1 cellular context compared by ENCODE assay signal in the genomic region with DNA sequence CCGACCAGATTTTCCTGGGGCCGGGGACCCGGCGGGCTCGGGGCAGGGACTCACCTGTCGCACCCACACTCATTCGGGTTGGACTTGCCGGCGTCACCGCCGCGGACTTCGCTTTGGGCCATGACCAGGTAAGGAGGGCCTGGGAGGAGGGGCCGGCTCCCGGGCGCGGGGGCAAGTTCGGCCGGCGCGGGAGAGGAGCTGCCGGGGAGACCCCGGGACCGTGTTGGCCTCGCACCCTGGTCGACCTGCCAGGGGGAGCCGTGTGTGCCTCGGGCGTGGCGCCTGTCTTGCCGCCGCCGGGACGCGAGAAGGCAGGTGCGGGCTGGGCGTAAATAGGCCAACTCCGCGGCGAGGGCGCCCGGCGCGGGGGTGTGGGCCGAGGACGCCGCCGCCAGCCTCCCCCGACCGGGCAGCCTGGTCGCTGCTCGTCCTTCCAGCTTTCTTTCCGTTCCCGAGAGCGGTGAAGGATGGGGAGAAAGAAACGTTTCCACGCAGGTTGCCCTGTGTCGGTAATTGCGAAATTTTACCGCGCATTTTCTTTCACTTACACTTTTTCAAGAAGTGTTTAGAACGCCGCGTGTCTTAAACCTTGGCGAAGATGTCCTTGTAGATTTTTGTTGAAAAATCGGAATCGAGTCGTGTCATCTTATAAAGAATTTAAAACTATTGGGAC.
TF ChIP-seq lines count a peak whose summit lies in the region.

No MANE protein-coding gene starts in this region.

TF ChIP-seq in HEK293, 187 proteins besides CTCF, POLR2A, EP300 and RAD21 (continued from another document):
- TF ChIP-seq, protein P1, sequence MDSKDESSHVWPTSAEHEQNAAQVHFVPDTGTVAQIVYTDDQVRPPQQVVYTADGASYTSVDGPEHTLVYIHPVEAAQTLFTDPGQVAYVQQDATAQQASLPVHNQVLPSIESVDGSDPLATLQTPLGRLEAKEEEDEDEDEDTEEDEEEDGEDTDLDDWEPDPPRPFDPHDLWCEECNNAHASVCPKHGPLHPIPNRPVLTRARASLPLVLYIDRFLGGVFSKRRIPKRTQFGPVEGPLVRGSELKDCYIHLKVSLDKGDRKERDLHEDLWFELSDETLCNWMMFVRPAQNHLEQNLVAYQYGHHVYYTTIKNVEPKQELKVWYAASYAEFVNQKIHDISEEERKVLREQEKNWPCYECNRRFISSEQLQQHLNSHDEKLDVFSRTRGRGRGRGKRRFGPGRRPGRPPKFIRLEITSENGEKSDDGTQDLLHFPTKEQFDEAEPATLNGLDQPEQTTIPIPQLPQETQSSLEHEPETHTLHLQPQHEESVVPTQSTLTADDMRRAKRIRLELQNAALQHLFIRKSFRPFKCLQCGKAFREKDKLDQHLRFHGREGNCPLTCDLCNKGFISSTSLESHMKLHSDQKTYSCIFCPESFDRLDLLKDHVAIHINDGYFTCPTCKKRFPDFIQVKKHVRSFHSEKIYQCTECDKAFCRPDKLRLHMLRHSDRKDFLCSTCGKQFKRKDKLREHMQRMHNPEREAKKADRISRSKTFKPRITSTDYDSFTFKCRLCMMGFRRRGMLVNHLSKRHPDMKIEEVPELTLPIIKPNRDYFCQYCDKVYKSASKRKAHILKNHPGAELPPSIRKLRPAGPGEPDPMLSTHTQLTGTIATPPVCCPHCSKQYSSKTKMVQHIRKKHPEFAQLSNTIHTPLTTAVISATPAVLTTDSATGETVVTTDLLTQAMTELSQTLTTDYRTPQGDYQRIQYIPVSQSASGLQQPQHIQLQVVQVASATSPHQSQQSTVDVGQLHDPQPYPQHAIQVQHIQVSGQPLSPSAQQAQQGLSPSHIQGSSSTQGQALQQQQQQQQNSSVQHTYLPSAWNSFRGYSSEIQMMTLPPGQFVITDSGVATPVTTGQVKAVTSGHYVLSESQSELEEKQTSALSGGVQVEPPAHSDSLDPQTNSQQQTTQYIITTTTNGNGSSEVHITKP (tag by site-specific recombination; IDR thresholded peaks at IDR 0.05) = peak; percentile 49; the same call in 1 of the 2 replicates
- TF ChIP-seq HOXA7 (CRISPR knock-in tag; IDR thresholded peaks at IDR 0.05; ENCODE audit: borderline replicate concordance) = no peak
- TF ChIP-seq ZNF426 (tag by site-specific recombination; IDR thresholded peaks at IDR 0.05) = no peak
- TF ChIP-seq ZFHX2 (tag by site-specific recombination; conservative IDR thresholded peaks at IDR 0.05) = peak; percentile 22; the same call in 1 of the 2 replicates
- TF ChIP-seq, protein P2, sequence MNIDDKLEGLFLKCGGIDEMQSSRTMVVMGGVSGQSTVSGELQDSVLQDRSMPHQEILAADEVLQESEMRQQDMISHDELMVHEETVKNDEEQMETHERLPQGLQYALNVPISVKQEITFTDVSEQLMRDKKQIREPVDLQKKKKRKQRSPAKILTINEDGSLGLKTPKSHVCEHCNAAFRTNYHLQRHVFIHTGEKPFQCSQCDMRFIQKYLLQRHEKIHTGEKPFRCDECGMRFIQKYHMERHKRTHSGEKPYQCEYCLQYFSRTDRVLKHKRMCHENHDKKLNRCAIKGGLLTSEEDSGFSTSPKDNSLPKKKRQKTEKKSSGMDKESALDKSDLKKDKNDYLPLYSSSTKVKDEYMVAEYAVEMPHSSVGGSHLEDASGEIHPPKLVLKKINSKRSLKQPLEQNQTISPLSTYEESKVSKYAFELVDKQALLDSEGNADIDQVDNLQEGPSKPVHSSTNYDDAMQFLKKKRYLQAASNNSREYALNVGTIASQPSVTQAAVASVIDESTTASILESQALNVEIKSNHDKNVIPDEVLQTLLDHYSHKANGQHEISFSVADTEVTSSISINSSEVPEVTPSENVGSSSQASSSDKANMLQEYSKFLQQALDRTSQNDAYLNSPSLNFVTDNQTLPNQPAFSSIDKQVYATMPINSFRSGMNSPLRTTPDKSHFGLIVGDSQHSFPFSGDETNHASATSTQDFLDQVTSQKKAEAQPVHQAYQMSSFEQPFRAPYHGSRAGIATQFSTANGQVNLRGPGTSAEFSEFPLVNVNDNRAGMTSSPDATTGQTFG (tag by site-specific recombination; IDR thresholded peaks at IDR 0.05; ENCODE audit: borderline replicate concordance) = no peak
